Comparison of ENCODE assay signal across 8 cellular contexts in the genomic region with DNA sequence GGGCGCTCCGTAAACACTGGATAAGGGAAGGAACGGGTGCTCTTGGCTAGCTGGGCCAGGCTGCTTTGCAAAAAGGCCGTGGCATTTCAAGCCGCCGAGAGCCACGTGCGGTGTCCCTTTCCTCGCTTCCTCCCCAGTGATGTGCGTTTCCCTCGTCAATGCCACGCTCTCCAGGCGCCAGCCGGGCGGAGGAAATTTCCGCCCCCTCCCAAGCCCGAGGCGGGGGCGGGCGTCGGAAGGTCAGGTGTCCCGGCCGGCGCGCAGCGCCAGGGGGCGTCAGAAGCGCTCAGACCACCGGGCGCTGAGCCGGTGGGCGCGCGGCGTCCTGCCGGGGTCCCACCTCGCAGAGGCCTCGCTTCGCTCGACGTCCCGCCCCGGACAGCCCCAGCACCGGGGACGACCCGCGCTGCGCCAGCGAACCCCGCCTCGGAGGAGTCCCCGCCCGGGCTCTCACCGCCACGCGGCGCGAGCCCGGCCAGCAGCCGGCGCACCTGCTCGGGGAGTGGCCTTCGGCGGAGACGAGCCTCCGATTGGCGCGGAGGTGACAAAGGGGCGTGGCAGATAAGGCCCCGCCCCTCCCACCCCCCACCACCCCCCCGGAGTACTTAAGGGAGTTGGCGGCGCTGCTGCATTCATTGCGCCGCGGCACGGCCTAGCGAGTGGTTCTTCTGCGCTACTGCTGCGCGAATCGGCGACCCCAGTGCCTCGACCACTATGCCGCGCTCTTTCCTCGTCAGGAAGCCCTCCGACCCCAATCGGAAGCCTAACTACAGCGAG. TPM values are rescaled to one million over a fixed set of nuclear protein-coding genes. Genes with fewer than 3 reads are reported as not detected.
DNase-seq lines count a peak whose midpoint lies in the region; ATAC-seq lines count a peak whose summit lies in the region.

SNAI1 (plus strand) TSS at position 635 of the 777 bp plus-strand sequence; CDS start at position 715, 80 bp downstream.

- CTCF ChIA-PET in activated CD8-positive, alpha-beta T cell treated with anti-CD3 and anti-CD28 coated beads, Interleukin-2, amount 10 ng/mL, durations not matched to agents 7 days and 5 days (lab: Charles Lee): interaction anchor here (1.1 to 13.9 kb wide), 4 partner anchors 18 to 187 kb away, joined by 3 to 408 read pairs (median 40); no protein-coding TSS in a partner anchor

- H3K36me3 Mint-ChIP-seq in activated CD8-positive, alpha-beta T cell treated with anti-CD3 and anti-CD28 coated beads, Interleukin-2, amount 10 ng/mL, durations not matched to agents 7 days and 5 days (ENCODE audit: low read depth): no peaks in the 10 kb centered on the region
- H3K36me3 Mint-ChIP-seq in memory B cell: no peaks in the 10 kb centered on the region

- ATAC-seq in GM19328 (IDR thresholded peaks at IDR 0.05; ENCODE audit: unreplicated experiment): peak; percentile 78
- ATAC-seq in HG03571 (IDR thresholded peaks at IDR 0.05; ENCODE audit: unreplicated experiment): peak; percentile 65
- peak; percentile 93 for ATAC-seq in activated CD8-positive, alpha-beta T cell treated with anti-CD3 and anti-CD28 coated beads, Interleukin-2, amount 10 ng/mL, durations not matched to agents 7 days and 5 days
- peak; percentile 93 for ATAC-seq in memory B cell (ENCODE audit: low read depth)

- H3K4me1 Mint-ChIP-seq in activated CD8-positive, alpha-beta T cell treated with anti-CD3 and anti-CD28 coated beads, Interleukin-2, amount 10 ng/mL, durations not matched to agents 7 days and 5 days (ENCODE audit: low read depth): peaks cover 31% of the 10 kb centered on the region
- peaks cover 8% of the 10 kb centered on the region for H3K4me1 Mint-ChIP-seq in memory B cell

- H3K9me3 Mint-ChIP-seq in activated CD8-positive, alpha-beta T cell treated with anti-CD3 and anti-CD28 coated beads, Interleukin-2, amount 10 ng/mL, durations not matched to agents 7 days and 5 days (ENCODE audit: insufficient read depth): no peaks in the 10 kb centered on the region
- H3K9me3 Mint-ChIP-seq in memory B cell: no peaks in the 10 kb centered on the region

- peak within 1 kb of the TSS; percentile 60 for H3K4me3 Mint-ChIP-seq in activated CD8-positive, alpha-beta T cell treated with anti-CD3 and anti-CD28 coated beads, Interleukin-2, amount 10 ng/mL, durations not matched to agents 7 days and 5 days
- peak within 1 kb of the TSS; percentile 79 for H3K4me3 Mint-ChIP-seq in memory B cell

- DNase-seq in C1 segment of cervical spinal cord (lab: John Stamatoyannopoulos, UW) (peak in 12 of 14 donors; percentile 39 to 85 (median 62)), NCI-H774 (lab: John Stamatoyannopoulos, UW) (peak; percentile 90), memory B cell (ENCODE audit: low spot score in 2 of 2) (peak; percentile 73 to 81)
- peak; percentile 87 for DNase-seq in activated CD8-positive, alpha-beta T cell treated with anti-CD3 and anti-CD28 coated beads, Interleukin-2, amount 10 ng/mL, durations not matched to agents 7 days and 5 days
- DNase-seq in effector CD8-positive, alpha-beta T cell (lab: John Stamatoyannopoulos, UW): peak; percentile 78
- DNase-seq in stimulated activated CD8-positive, alpha-beta memory T cell treated with anti-CD3 and anti-CD28 coated beads, Interleukin-12 subunit alpha, Interleukin-12 subunit beta, amount 100 ng/mL, for 1 hour (ENCODE audit: low read depth): peak; percentile 70

- peak within 1 kb of the TSS; percentile 25 for H3K27ac Mint-ChIP-seq in activated CD8-positive, alpha-beta T cell treated with anti-CD3 and anti-CD28 coated beads, Interleukin-2, amount 10 ng/mL, durations not matched to agents 7 days and 5 days
- peak within 1 kb of the TSS; percentile 38 for H3K27ac Mint-ChIP-seq in memory B cell

- POLR2A ChIA-PET in activated CD8-positive, alpha-beta T cell treated with anti-CD3 and anti-CD28 coated beads, Interleukin-2, amount 10 ng/mL, durations not matched to agents 7 days and 5 days (lab: Charles Lee): no interaction called here

- H3K27me3 Mint-ChIP-seq in activated CD8-positive, alpha-beta T cell treated with anti-CD3 and anti-CD28 coated beads, Interleukin-2, amount 10 ng/mL, durations not matched to agents 7 days and 5 days (ENCODE audit: low read depth): peaks cover 20% of the 10 kb centered on the region
- H3K27me3 Mint-ChIP-seq in memory B cell: peaks cover 3% of the 10 kb centered on the region

RNA-seq across cellular contexts. Expression of gene SNAI1, which starts in this region (rescaled TPM):
- total RNA-seq in activated CD8-positive, alpha-beta T cell treated with anti-CD3 and anti-CD28 coated beads, Interleukin-2, amount 10 ng/mL, durations not matched to agents 7 days and 5 days: under 1 TPM; 0.37 to 0.47 TPM

Comparison
In these comparisons a context has a peak if more than half of its experiments do, and no peak if none do; other contexts are left out.
1. Peak in every context shown above with its lines: DNase-seq and ATAC-seq.
2. Peak in DNase-seq and ATAC-seq in activated CD8-positive, alpha-beta T cell treated with anti-CD3 and anti-CD28 coated beads, Interleukin-2, amount 10 ng/mL, durations not matched to agents 7 days and 5 days; RNA of the gene not detected or under 1 TPM.